ENCODE assay signal across 13 cellular contexts in the genomic region with DNA sequence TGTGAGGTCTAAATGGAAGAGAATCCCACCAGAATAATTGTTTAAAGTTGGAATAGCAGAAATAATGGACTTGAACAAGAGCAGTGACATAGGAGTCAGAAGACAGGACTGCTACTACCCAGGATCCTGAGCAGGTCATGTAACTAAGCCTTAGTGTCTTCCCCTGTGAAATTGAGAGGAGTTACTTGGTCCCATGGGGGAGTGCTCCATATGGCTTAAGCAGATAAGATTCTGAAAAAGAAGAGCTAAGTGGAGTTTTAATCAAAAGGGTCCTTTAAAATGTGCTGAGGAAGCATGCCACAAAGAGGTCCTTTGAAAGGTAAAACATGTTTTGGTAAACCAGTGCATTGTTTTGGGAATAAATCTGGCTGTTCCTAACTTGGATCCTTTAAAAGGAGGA. TPM values are rescaled to one million over a fixed set of nuclear protein-coding genes. Genes with fewer than 3 reads are reported as not detected.
A peak's percentile ranks its signal among the peaks of the same experiment; 100 is the strongest.
DNase-seq lines count a peak whose midpoint lies in the region; ATAC-seq and TF ChIP-seq lines count a peak whose summit lies in the region.
"Had no signal": no experiment of that assay in that cellular context is flagged by ENCODE, and none has a peak within 500 bp of the region (broad histone marks: within the 10 kb centered on the region; RNA-seq: fewer than 3 reads in every experiment).

No MANE protein-coding gene starts in this region.

- H3K4me1 ChIP-seq in Loucy (ENCODE audit: insufficient read depth, low read length, poor library complexity, severe bottlenecking), result peaks cover 28% of the 10 kb centered on the region
- H3K4me1 ChIP-seq in ascending aorta, result peaks cover 7 to 15% of the 10 kb centered on the region in 2 donors
- H3K4me1 ChIP-seq in parathyroid adenoma, result peaks cover 11% of the 10 kb centered on the region

- no peak overlapping the region for H3K27ac ChIP-seq in CD4-positive, alpha-beta T cell (ENCODE audit: low read depth, low read length)
- peak overlapping the region; percentile 60 to 68 for H3K27ac ChIP-seq in ascending aorta
- H3K27ac ChIP-seq in parathyroid adenoma, result peak overlapping the region; percentile 4

- no peak overlapping the region for H2AFZ ChIP-seq in Loucy (ENCODE audit: low read length)
- H2AFZ ChIP-seq in parathyroid adenoma, result no peak overlapping the region

- peak overlapping the region; percentile 2 for H3K4me3 Mint-ChIP-seq in CD4-positive, alpha-beta T cell
- H3K4me3 Mint-ChIP-seq: stimulated activated naive CD8-positive, alpha-beta T cell treated with anti-CD3 and anti-CD28 coated beads, Interleukin-15, Interleukin-2, amounts not matched to agents 100 ng/mL and 50 ng/mL, for 24 hours had no signal

- POLR2A ChIA-PET in CD4-positive, alpha-beta T cell (lab: Charles Lee), result no interaction called here

- intact Hi-C loops in CD4-positive, alpha-beta T cell (cut with DNase I, micrococcal nuclease), result loop anchor here in 1 of 2 experiments (10.0 kb wide), 1 partner anchor 1953 kb away; a partner anchor contains a TSS
- intact Hi-C loops in ascending aorta (cut with DNase I), result no loop called here

- H4K20me1 ChIP-seq in Loucy (ENCODE audit: insufficient read depth, low read length, poor library complexity, severe bottlenecking), result peaks cover 37% of the 10 kb centered on the region

- ATAC-seq in CD4-positive, alpha-beta T cell (ENCODE audit: poor library complexity), result no peak
- ATAC-seq in HG02571 (IDR thresholded peaks at IDR 0.05; ENCODE audit: unreplicated experiment), result no peak
- no peak for ATAC-seq in GM19395 (IDR thresholded peaks at IDR 0.05; ENCODE audit: unreplicated experiment)

- CTCF ChIA-PET in CD4-positive, alpha-beta T cell (lab: Charles Lee), result interaction anchor here (0.8 kb wide), 1 partner anchor 39 kb away, joined by 3 read pairs; no protein-coding TSS in a partner anchor

- no peaks in the 10 kb centered on the region for H3K9me3 ChIP-seq in CD4-positive, alpha-beta T cell (ENCODE audit: control insufficient read depth, low read length)
- H3K9me3 ChIP-seq in Loucy (ENCODE audit: insufficient read depth, low read depth, low read length) (no peaks in the 10 kb centered on the region), ascending aorta (no peaks in the 10 kb centered on the region), parathyroid adenoma (ENCODE audit: control insufficient read depth, low read length) (no peaks in the 10 kb centered on the region)

- peak overlapping the region; percentile 28 for H3K27ac Mint-ChIP-seq in CD4-positive, alpha-beta T cell
- H3K27ac Mint-ChIP-seq: stimulated activated naive CD8-positive, alpha-beta T cell treated with anti-CD3 and anti-CD28 coated beads, Interleukin-15, Interleukin-2, amounts not matched to agents 100 ng/mL and 50 ng/mL, for 24 hours had no signal

- TF ChIP-seq CTCF in CD4-positive, alpha-beta T cell (IDR thresholded peaks at IDR 0.05), result no peak
- TF ChIP-seq CTCF in Loucy (conservative IDR thresholded peaks at IDR 0.05; ENCODE audit: low read length), result no peak
- no peak for TF ChIP-seq CTCF in ascending aorta (IDR thresholded peaks at IDR 0.05)
- no peak for TF ChIP-seq CTCF in parathyroid adenoma (IDR thresholded peaks at IDR 0.05)

- H3K36me3 Mint-ChIP-seq in CD4-positive, alpha-beta T cell (ENCODE audit: low read depth), result peaks cover 6% of the 10 kb centered on the region

- no peaks in the 10 kb centered on the region for H3K27me3 Mint-ChIP-seq in CD4-positive, alpha-beta T cell
- H3K27me3 Mint-ChIP-seq: stimulated activated naive CD8-positive, alpha-beta T cell treated with anti-CD3 and anti-CD28 coated beads, Interleukin-15, Interleukin-2, amounts not matched to agents 100 ng/mL and 50 ng/mL, for 24 hours had no signal

- no peaks in the 10 kb centered on the region for H3K27me3 ChIP-seq in CD4-positive, alpha-beta T cell (ENCODE audit: control insufficient read depth, insufficient read depth, low read length)
- H3K27me3 ChIP-seq in Loucy (ENCODE audit: insufficient read depth, low read length, poor library complexity, severe bottlenecking) (no peaks in the 10 kb centered on the region), ascending aorta (no peaks in the 10 kb centered on the region), parathyroid adenoma (ENCODE audit: control insufficient read depth, insufficient read depth, low read length) (no peaks in the 10 kb centered on the region)

- H3F3A ChIP-seq in Loucy (ENCODE audit: low read depth), result no peaks in the 10 kb centered on the region

- H3K9me2 ChIP-seq in Loucy (replicated peaks; ENCODE audit: low read depth, low read length), result no peaks in the 10 kb centered on the region

- peaks cover 73% of the 10 kb centered on the region for H3K4me1 Mint-ChIP-seq in CD4-positive, alpha-beta T cell (ENCODE audit: low read depth)

- peak overlapping the region; percentile 14 for H3K4me3 ChIP-seq in Loucy (ENCODE audit: low read length, poor library complexity, severe bottlenecking)
- no peak overlapping the region for H3K4me3 ChIP-seq in ascending aorta
- no peak overlapping the region for H3K4me3 ChIP-seq in parathyroid adenoma (ENCODE audit: low read depth, low read length)

- H3K79me2 ChIP-seq in Loucy (ENCODE audit: insufficient read depth, low read length) (peaks cover 84% of the 10 kb centered on the region), parathyroid adenoma (peaks cover 4% of the 10 kb centered on the region)

- H3K9ac ChIP-seq in Loucy (ENCODE audit: low read depth, low read length, poor library complexity, severe bottlenecking) (no peak overlapping the region), parathyroid adenoma (no peak overlapping the region)

- DNase-seq in CD4-positive, alpha-beta T cell, result no peak
- DNase-seq in ascending aorta (ENCODE audit: low spot score in 2 of 2), result no peak
- DNase-seq in kidney glomerular epithelial cell (lab: John Stamatoyannopoulos, UW), result no peak
- DNase-seq in GDM1 (lab: John Stamatoyannopoulos, UW), result no peak
- DNase-seq: MM.1S; nucleus accumbens; stimulated activated CD4-positive, alpha-beta T cell treated with anti-CD3 and anti-CD28 coated beads, Interleukin-2, amount 100 ng/mL, for 24 hours; T1000 had no signal

- H3K36me3 ChIP-seq in Loucy (ENCODE audit: insufficient read depth, low read length) (no peaks in the 10 kb centered on the region), ascending aorta (no peaks in the 10 kb centered on the region), parathyroid adenoma (ENCODE audit: control insufficient read depth, insufficient read depth, low read length) (no peaks in the 10 kb centered on the region)

- peak overlapping the region; percentile 46 for H3K4me2 ChIP-seq in Loucy (ENCODE audit: low read depth, low read length, poor library complexity, severe bottlenecking)
- no peak overlapping the region for H3K4me2 ChIP-seq in parathyroid adenoma (ENCODE audit: low read length)

- H3K9me3 Mint-ChIP-seq in CD4-positive, alpha-beta T cell, result no peaks in the 10 kb centered on the region
- H3K9me3 Mint-ChIP-seq: stimulated activated naive CD8-positive, alpha-beta T cell treated with anti-CD3 and anti-CD28 coated beads, Interleukin-15, Interleukin-2, amounts not matched to agents 100 ng/mL and 50 ng/mL, for 24 hours had no signal

RNA-seq across cellular contexts. Expression of a gene that starts 5.5 kb away (rescaled TPM):
- 10 to 100 TPM; 33.8 to 35.5 TPM for total RNA-seq in CD4-positive, alpha-beta T cell
- 28.3 TPM for total RNA-seq in ascending aorta

RNA-seq across cellular contexts. Expression of a gene that starts 57.3 kb away (rescaled TPM):
- total RNA-seq in CD4-positive, alpha-beta T cell, result 10 to 100 TPM; 19.9 to 20.9 TPM
- 37.1 TPM for total RNA-seq in ascending aorta
